ENCODE assay signal across 8 cellular contexts in genomic region chr1:202464153-202464742, GRCh38.
DNase-seq lines count a peak whose midpoint lies in the region; ATAC-seq and TF ChIP-seq lines count a peak whose summit lies in the region.
"Not testable (repeated sequence)": the region's sequence is repeated elsewhere in the genome, so short reads cannot be mapped to it uniquely, and the experiment has no call there.

No MANE protein-coding gene starts in this region.

- not testable (repeated sequence) for H3K27me3 ChIP-seq in PC-3 (ENCODE audit: low read length); lung (ENCODE audit: control insufficient read depth, insufficient read depth); gastrocnemius medialis

- ATAC-seq in PC-3: peak; percentile 53
- not testable (repeated sequence) for ATAC-seq in lung (ENCODE audit: insufficient read depth, low FRiP score)
- peak; percentile 30 to 46 for ATAC-seq in gastrocnemius medialis

- H3K36me3 ChIP-seq in PC-3 (ENCODE audit: low read depth, low read length); lung (ENCODE audit: control insufficient read depth in 2 of 2, insufficient read depth in 2 of 2, low read length in 2 of 2); gastrocnemius medialis: not testable (repeated sequence)

- in situ Hi-C loops in GM13977 (cut with MboI; ENCODE audit: low pct_unique_long_range_greater_than_20kb, low sequenced_read_pairs, unreplicated experiment) (loop anchor here (10.0 to 25.0 kb wide), 2 partner anchors 111 to 248 kb away; partner anchors contain the start of gene SYT2), gastrocnemius medialis (cut with MboI; ENCODE audit: low sequenced_read_pairs in 4 of 4) (loop anchor here in 1 of 4 donors (25.0 kb wide), 1 partner anchor 127 kb away; the partner anchor contains the start of genes PPP1R12B and UBE2T)

- peak; percentile 75 for TF ChIP-seq CTCF in C4-2B (conservative IDR thresholded peaks at IDR 0.05)
- peak; percentile 68 for TF ChIP-seq CTCF in GM13977 (IDR thresholded peaks at IDR 0.05; ENCODE audit: extremely low read depth, insufficient read depth, missing control alignments)
- TF ChIP-seq CTCF in PC-3 (conservative IDR thresholded peaks at IDR 0.05; ENCODE audit: low read depth, low read length): peak; percentile 60
- TF ChIP-seq CTCF in fibroblast of the aortic adventitia (IDR thresholded peaks at IDR 0.05; ENCODE audit: insufficient read depth, low read length): peak; percentile 43
- peak; percentile 36 for TF ChIP-seq CTCF in lung (IDR thresholded peaks at IDR 0.05; ENCODE audit: control extremely low read depth, extremely low read depth)
- TF ChIP-seq CTCF in gastrocnemius medialis (IDR thresholded peaks at IDR 0.05 in 4 of 5, conservative IDR thresholded peaks at IDR 0.05 in 1 of 5): peak in 4 of 5 experiments; percentile 29 to 67 (median 51)

- CTCF ChIA-PET in PC-3 (lab: Charles Lee): interaction anchor here (0.5 to 1.0 kb wide), 5 partner anchors 110 to 262 kb away, joined by 3 to 7 read pairs (median 3); no protein-coding TSS in a partner anchor

- not testable (repeated sequence) for H3K4me2 ChIP-seq in PC-3 (ENCODE audit: low read length)

- H3K27ac ChIP-seq in C4-2B; PC-3 (ENCODE audit: low read length): not testable (repeated sequence)
- H3K27ac ChIP-seq in lung (ENCODE audit: low read depth in 1 of 2, low read length in 1 of 2): peak overlapping the region in 1 of 2 donors; percentile 79
- peak overlapping the region; percentile 77 to 81 (median 79) for H3K27ac ChIP-seq in gastrocnemius medialis

- H3K9me2 ChIP-seq in PC-3 (replicated peaks; ENCODE audit: low read length): not testable (repeated sequence)

- POLR2A ChIA-PET in PC-3 (lab: Charles Lee; ENCODE audit: unreplicated experiment): not testable (repeated sequence)

- not testable (repeated sequence) for H3F3A ChIP-seq in PC-3 (ENCODE audit: low read length, unreplicated experiment)

- intact Hi-C loops in PC-3 (cut with micrococcal nuclease): loop anchor here (2.0 to 5.0 kb wide), 4 partner anchors 37 to 255 kb away; partner anchors contain the start of gene UBE2T
- intact Hi-C loops in gastrocnemius medialis (cut with DNase I; ENCODE audit: low total_unique reads): loop anchor here (5.0 to 10.0 kb wide), 3 partner anchors 111 to 161 kb away; partner anchors contain the start of gene UBE2T

- not testable (repeated sequence) for H3K79me2 ChIP-seq in PC-3 (ENCODE audit: low read length)

- not testable (repeated sequence) for H3K9me3 ChIP-seq in PC-3 (ENCODE audit: low read length); lung (ENCODE audit: control insufficient read depth in 2 of 2, insufficient read depth in 1 of 2, low read length in 1 of 2); gastrocnemius medialis

- not testable (repeated sequence) for BruUV-seq in PC-3 (replicated peaks; lab: Mats Ljungman, UMichigan)

- H3K4me3 ChIP-seq in PC-3 (ENCODE audit: low read length); fibroblast of the aortic adventitia (ENCODE audit: low read depth, low read length); lung; gastrocnemius medialis: not testable (repeated sequence)

- not testable (repeated sequence) for DNase-seq in GM13977 (ENCODE audit: low spot score); lung (ENCODE audit: low spot score); gastrocnemius medialis
- DNase-seq in NCI-H128 (lab: John Stamatoyannopoulos, UW; ENCODE audit: unreplicated experiment) (peak; percentile 1), PC-3 (peak; percentile 70), astrocyte of the hippocampus (ENCODE audit: low read depth, low spot score) (peak; percentile 51), fibroblast of the aortic adventitia (ENCODE audit: low read depth) (peak; percentile 69)

- WGBS in lung, 2 donors: 33 to 48% methylated on average over 4 of the region's 4 CpGs

- H3K9ac ChIP-seq in PC-3 (ENCODE audit: low read length): not testable (repeated sequence)

- H4K20me1 ChIP-seq in PC-3 (ENCODE audit: low read length): not testable (repeated sequence)

- H3K4me1 ChIP-seq in PC-3 (ENCODE audit: insufficient read depth, low read length) (peaks cover 28% of the 10 kb centered on the region), gastrocnemius medialis (peaks cover 68 to 76% of the 10 kb centered on the region in 2 donors)
- H3K4me1 ChIP-seq in lung (ENCODE audit: control insufficient read depth in 2 of 2, insufficient read depth in 2 of 2, low read length in 2 of 2): not testable (repeated sequence)

- not testable (repeated sequence) for TF ChIP-seq POLR2A in gastrocnemius medialis (IDR thresholded peaks at IDR 0.05)

- H2AFZ ChIP-seq in PC-3 (ENCODE audit: low read length): not testable (repeated sequence)
